In the genomic region with DNA sequence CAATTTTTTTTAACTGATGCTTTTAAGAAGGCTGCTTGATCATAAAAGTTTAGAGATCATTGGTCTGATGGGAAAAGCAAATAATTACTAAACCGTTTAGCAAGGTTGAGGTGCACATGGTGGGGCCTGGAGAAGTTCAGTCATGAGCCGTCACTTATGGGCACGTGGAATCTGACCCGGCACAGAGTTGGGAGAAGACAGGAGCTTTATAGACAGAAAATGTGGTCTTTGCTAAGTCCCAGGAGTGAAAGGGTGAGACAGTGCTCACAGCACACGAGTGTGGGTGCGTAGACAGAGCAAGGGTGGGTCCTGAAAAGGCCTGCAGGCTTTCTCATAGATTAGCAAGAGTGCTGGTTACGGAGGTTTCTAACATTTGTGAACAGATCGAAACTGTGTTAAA, we compare ENCODE assay signal across 24 cellular contexts. TPM values are rescaled to one million over a fixed set of nuclear protein-coding genes. Genes with fewer than 3 reads are reported as not detected.
"Had no signal": no experiment of that assay in that cellular context is flagged by ENCODE, and none has a peak within 500 bp of the region (broad histone marks: within the 10 kb centered on the region; RNA-seq: fewer than 3 reads in every experiment).

No MANE protein-coding gene starts in this region.

- DNase-seq: colonic mucosa; dermis blood vessel endothelial cell; erythroblast; heart left ventricle; hypothalamus; kidney glomerular epithelial cell; mammary epithelial cell; mucosa of descending colon; naive thymus-derived CD8-positive, alpha-beta T cell; nucleus accumbens; ovary; sigmoid colon; stimulated activated CD4-positive, alpha-beta T cell treated with anti-CD3 and anti-CD28 coated beads, Interleukin-2, amount 100 ng/mL, for 48 hours; stimulated activated naive CD4-positive, alpha-beta T cell treated with Interleukin-2 at 50 U/mL for 16 hours; uterus had no signal

- H3K27ac Mint-ChIP-seq: neural progenitor cell, type B pancreatic cell had no signal

- H3K9me3 Mint-ChIP-seq: naive thymus-derived CD8-positive, alpha-beta T cell; neural progenitor cell; type B pancreatic cell had no signal

- H3K27me3 Mint-ChIP-seq: naive thymus-derived CD8-positive, alpha-beta T cell; type B pancreatic cell had no signal

- H3K9me3 ChIP-seq: colonic mucosa, heart left ventricle, mucosa of descending colon, ovary, right atrium auricular region, sigmoid colon, uterus had no signal

- H3K36me3 ChIP-seq: neural progenitor cell, ovary, uterus had no signal

- H3K4me3 Mint-ChIP-seq: naive thymus-derived CD8-positive, alpha-beta T cell; neural progenitor cell; type B pancreatic cell had no signal

- H3K27ac ChIP-seq: colonic mucosa, heart left ventricle, neural progenitor cell, ovary, right atrium auricular region, skin epidermis, uterus had no signal

- H3K4me1 ChIP-seq: colonic mucosa, neural progenitor cell, uterus had no signal

- H3K4me1 Mint-ChIP-seq: neural progenitor cell had no signal

- H3K27me3 ChIP-seq: colonic mucosa, heart left ventricle, neural progenitor cell, ovary, right atrium auricular region, sigmoid colon, uterus had no signal

- ATAC-seq: heart left ventricle; mucosa of descending colon; naive thymus-derived CD8-positive, alpha-beta T cell had no signal

- H3K4me3 ChIP-seq: colonic mucosa, heart left ventricle, mucosa of descending colon, neural progenitor cell, ovary, right atrium auricular region, sigmoid colon, skin epidermis, uterus had no signal

RNA-seq across cellular contexts. Expression of a gene that starts 43.9 kb away (rescaled TPM):
- total RNA-seq: colonic mucosa; dermis blood vessel endothelial cell; endothelial cell of umbilical vein; frontal cortex; glomerular endothelial cell; heart left ventricle; lower leg skin; mammary epithelial cell; mucosa of descending colon; naive thymus-derived CD8-positive, alpha-beta T cell; ovary; posterior vena cava; right atrium auricular region; sigmoid colon; uterus had no signal
